In genomic region chr1:15526490-15527339, GRCh38 we compare ENCODE assay signal across 8 cellular contexts. TPM values are rescaled to one million over a fixed set of nuclear protein-coding genes. Genes with fewer than 3 reads are reported as not detected.
DNase-seq lines count a peak whose midpoint lies in the region; ATAC-seq, FAIRE-seq and TF ChIP-seq lines count a peak whose summit lies in the region.

DNAJC16 (plus strand) TSS chr1:15526848; CDS start chr1:15529106, 2,258 bp downstream.

- H3K36me3 ChIP-seq in left ventricle myocardium inferior = peaks cover 12% of the 10 kb centered on the region
- no peaks in the 10 kb centered on the region for H3K36me3 ChIP-seq in prostate gland

- FAIRE-seq in GM12891 (lab: Jason Lieb, UNC) (peak; percentile 100), urothelium cell line (lab: Jason Lieb, UNC) (peak; percentile 77)

- H3K27me3 ChIP-seq in left ventricle myocardium inferior (ENCODE audit: low read depth) = no peaks in the 10 kb centered on the region
- H3K27me3 ChIP-seq in prostate gland (replicated peaks; ENCODE audit: insufficient read depth) = no peaks in the 10 kb centered on the region

- H3K9me3 ChIP-seq in left ventricle myocardium inferior (replicated peaks) (no peaks in the 10 kb centered on the region), prostate gland (no peaks in the 10 kb centered on the region)

- DNase-seq in GM12891 (ENCODE audit: insufficient read length, low spot score) (peak; percentile 78), NCI-H146 (lab: John Stamatoyannopoulos, UW) (peak; percentile 99), amniotic stem cell (lab: John Stamatoyannopoulos, UW) (peak; percentile 100), left ventricle myocardium inferior (peak; percentile 98), prostate gland (ENCODE audit: low spot score) (peak; percentile 100), urothelium cell line (ENCODE audit: low spot score) (peak; percentile 92)

- peak within 1 kb of the TSS; percentile 93 for H3K4me3 ChIP-seq in left ventricle myocardium inferior
- peak within 1 kb of the TSS; percentile 66 to 97 for H3K4me3 ChIP-seq in prostate gland

- under 1% methylated on average over 60 of the region's 65 CpGs for WGBS in prostate gland

- TF ChIP-seq CTCF in left ventricle myocardium inferior (IDR thresholded peaks at IDR 0.05; ENCODE audit: borderline replicate concordance) (peak; percentile 28), prostate gland (IDR thresholded peaks at IDR 0.05) (peak in 3 of 4 experiments; percentile 6 to 75 (median 46))

- peak; percentile 50 for ATAC-seq in HG02852 (IDR thresholded peaks at IDR 0.05; ENCODE audit: unreplicated experiment)

- peaks cover 44% of the 10 kb centered on the region for H3K4me1 ChIP-seq in left ventricle myocardium inferior
- no peaks in the 10 kb centered on the region for H3K4me1 ChIP-seq in prostate gland (replicated peaks)

- TF ChIP-seq POLR2A in GM12891 (IDR thresholded peaks at IDR 0.05; ENCODE audit: low read depth, low read length) (peak; percentile 70), prostate gland (IDR thresholded peaks at IDR 0.05) (peak; percentile 78)

- intact Hi-C loops in T-helper 1 cell treated with Interleukin-12 subunit alpha and Interleukin-12 subunit beta and Interleukin-4 antibody, amounts not matched to agents 30 ng/mL and 1 ng/mL, for 36 hours (cut with micrococcal nuclease) = loop anchor here (1.0 to 10.0 kb wide), 11 partner anchors 52 to 1911 kb away; partner anchors contain the start of genes CPLANE2, EFHD2, FBXO42 and NECAP2
- intact Hi-C loops in left ventricle myocardium inferior (cut with micrococcal nuclease) (no loop called here), prostate gland (cut with DNase I) (loop anchor here (1.0 kb wide), 1 partner anchor 91 kb away; the partner anchor contains the start of gene DDI2)

- peak within 1 kb of the TSS; percentile 98 for H3K27ac ChIP-seq in left ventricle myocardium inferior (replicated peaks)
- H3K27ac ChIP-seq in prostate gland = peak within 1 kb of the TSS; percentile 98 to 99

TF ChIP-seq in GM12891, 5 proteins besides CTCF, POLR2A, EP300 and RAD21:
- TF ChIP-seq SPI1 (IDR thresholded peaks at IDR 0.05; ENCODE audit: low read depth, low read length) = no peak
- TF ChIP-seq POLR2AphosphoS5 (IDR thresholded peaks at IDR 0.05; ENCODE audit: low read depth, low read length) = no peak; the same call in 1 of the 2 replicates
- peak; percentile 79; the same call in 1 of the 2 replicates for TF ChIP-seq POU2F2 (IDR thresholded peaks at IDR 0.05; ENCODE audit: low read depth, low read length)
- peak; percentile 43; the same call in 1 of the 2 replicates for TF ChIP-seq TAF1 (IDR thresholded peaks at IDR 0.05; ENCODE audit: low read depth, low read length)
- no peak for TF ChIP-seq PAX5 (IDR thresholded peaks at IDR 0.05; ENCODE audit: insufficient read depth, low read length, severe bottlenecking)

RNA-seq across cellular contexts. Expression of gene DNAJC16, which starts in this region (rescaled TPM):
- polyA plus RNA-seq in GM12891 (2012; ENCODE audit: low read depth, missing spikeins) = 3.8 TPM
- total RNA-seq in T-helper 1 cell treated with Interleukin-12 subunit alpha and Interleukin-12 subunit beta and Interleukin-4 antibody, amounts not matched to agents 30 ng/mL and 1 ng/mL, for 36 hours = 21.6 and 26.3 TPM in 2 replicates
- total RNA-seq in left ventricle myocardium inferior (16.2 TPM), prostate gland (10 to 100 TPM; 21.5 to 27.2 TPM)

Comparison
In these comparisons a context has a peak if more than half of its experiments do, and no peak if none do; other contexts are left out.
1. Peak in every context shown above with its lines: DNase-seq, ATAC-seq, H3K4me3 ChIP-seq and H3K27ac ChIP-seq.